In the genomic region with DNA sequence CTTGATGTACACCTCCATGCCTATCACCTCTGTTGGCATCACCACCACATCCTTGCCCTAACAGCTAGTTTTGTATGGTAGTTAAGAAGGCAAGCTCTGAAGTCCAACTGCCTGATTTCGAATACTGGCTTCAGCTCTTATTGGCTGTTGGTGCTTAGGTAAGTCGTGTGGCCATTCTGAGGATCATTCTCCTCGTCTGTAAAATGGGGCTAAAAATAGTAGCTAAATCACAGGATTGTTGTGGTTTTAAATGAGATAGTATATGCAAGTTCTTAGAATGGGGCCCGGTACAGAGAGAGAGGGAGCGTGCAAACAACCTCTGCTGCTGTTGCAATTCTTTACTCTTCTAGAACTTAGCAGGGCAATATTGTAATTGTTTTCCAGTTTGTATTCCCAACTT, we compare ENCODE assay signal across 21 cellular contexts. TPM values are rescaled to one million over a fixed set of nuclear protein-coding genes. Genes with fewer than 3 reads are reported as not detected.
DNase-seq lines count a peak whose midpoint lies in the region; ATAC-seq, FAIRE-seq and TF ChIP-seq lines count a peak whose summit lies in the region.
"Had no signal": no experiment of that assay in that cellular context is flagged by ENCODE, and none has a peak within 500 bp of the region (broad histone marks: within the 10 kb centered on the region; RNA-seq: fewer than 3 reads in every experiment).

No MANE protein-coding gene starts in this region.

- WGBS in K562 (ENCODE audit: insufficient coverage, low coverage, missing lambda C conversion rate): 6% methylated on average over 5 of the region's 5 CpGs

- no peak for TF ChIP-seq CTCF in K562 (IDR thresholded peaks at IDR 0.05 in 2 of 3, conservative IDR thresholded peaks at IDR 0.05 in 1 of 3; ENCODE audit: insufficient read depth in 2 of 3, low read depth in 1 of 3, low read length in 3 of 3)

- POLR2A ChIA-PET in activated naive CD8-positive, alpha-beta T cell treated with anti-CD3 and anti-CD28 coated beads, Interleukin-2, amount 10 ng/mL, durations not matched to agents 7 days and 5 days (lab: Charles Lee): interaction anchor here (1.5 to 1.9 kb wide), 3 partner anchors 8 to 36 kb away, joined by 4 to 6 read pairs (median 5); no protein-coding TSS in a partner anchor
- POLR2A ChIA-PET in K562 (lab: Yijun Ruan, JAX): interaction anchor here (2.8 to 3.2 kb wide), 2 partner anchors 9 kb away, joined by 10 to 11 read pairs; no protein-coding TSS in a partner anchor

- H3K79me2 ChIP-seq in K562 (ENCODE audit: control insufficient read depth, insufficient read depth, low read length): no peaks in the 10 kb centered on the region

- H3K4me2 ChIP-seq in K562 (ENCODE audit: insufficient read depth, low read length): no peak overlapping the region
- H3K4me2 ChIP-seq: BLaER1, GM23338 had no signal

- peaks cover 3% of the 10 kb centered on the region for H3K27me3 Mint-ChIP-seq in activated CD4-positive, alpha-beta T cell treated with anti-CD3 and anti-CD28 coated beads, Interleukin-2, amount 10 ng/mL, durations not matched to agents 24 days and 14 days
- H3K27me3 Mint-ChIP-seq in activated naive CD8-positive, alpha-beta T cell treated with anti-CD3 and anti-CD28 coated beads, Interleukin-2, amount 10 ng/mL, durations not matched to agents 7 days and 5 days: no peaks in the 10 kb centered on the region
- no peaks in the 10 kb centered on the region for H3K27me3 Mint-ChIP-seq in activated naive CD8-positive, alpha-beta T cell treated with anti-CD3 and anti-CD28 coated beads for 36 hours

- TF ChIP-seq EP300 in K562 (IDR thresholded peaks at IDR 0.05; ENCODE audit: low read length): no peak

- in situ Hi-C loops in K562 (cut with MboI): no loop called here

- peak overlapping the region; percentile 44 for H3K4me3 Mint-ChIP-seq in activated CD4-positive, alpha-beta T cell treated with anti-CD3 and anti-CD28 coated beads, Interleukin-2, amount 10 ng/mL, durations not matched to agents 24 days and 14 days
- peak overlapping the region; percentile 8 for H3K4me3 Mint-ChIP-seq in activated naive CD8-positive, alpha-beta T cell treated with anti-CD3 and anti-CD28 coated beads, Interleukin-2, amount 10 ng/mL, durations not matched to agents 7 days and 5 days
- H3K4me3 Mint-ChIP-seq in activated naive CD8-positive, alpha-beta T cell treated with anti-CD3 and anti-CD28 coated beads for 36 hours: no peak overlapping the region
- no peak overlapping the region for H3K4me3 Mint-ChIP-seq in stimulated activated effector memory CD8-positive, alpha-beta T cell treated with anti-CD3 and anti-CD28 coated beads, Interleukin-12 subunit alpha, Interleukin-12 subunit beta, amount 100 ng/mL, for 72 hours
- H3K4me3 Mint-ChIP-seq: CD14-positive monocyte; CD4-positive, alpha-beta memory T cell; GM23338; HFFc6 had no signal

- H3K4me1 ChIP-seq in K562 (replicated peaks in 1 of 2; ENCODE audit: control insufficient read depth in 2 of 2, insufficient read depth in 2 of 2, low read length in 2 of 2): peaks cover 0 to 2% of the 10 kb centered on the region in 2 experiments; a peak in 2 of 5 replicates
- H3K4me1 ChIP-seq: BLaER1 had no signal

- no peak overlapping the region for H3K4me3 ChIP-seq in K562
- H3K4me3 ChIP-seq: BLaER1, GM23338 had no signal

- H3K4me1 Mint-ChIP-seq in activated CD4-positive, alpha-beta T cell treated with anti-CD3 and anti-CD28 coated beads, Interleukin-2, amount 10 ng/mL, durations not matched to agents 24 days and 14 days: peaks cover 21% of the 10 kb centered on the region
- H3K4me1 Mint-ChIP-seq in activated naive CD8-positive, alpha-beta T cell treated with anti-CD3 and anti-CD28 coated beads, Interleukin-2, amount 10 ng/mL, durations not matched to agents 7 days and 5 days: peaks cover 25% of the 10 kb centered on the region
- H3K4me1 Mint-ChIP-seq in activated naive CD8-positive, alpha-beta T cell treated with anti-CD3 and anti-CD28 coated beads for 36 hours: peaks cover 10% of the 10 kb centered on the region
- peaks cover 12% of the 10 kb centered on the region for H3K4me1 Mint-ChIP-seq in stimulated activated effector memory CD8-positive, alpha-beta T cell treated with anti-CD3 and anti-CD28 coated beads, Interleukin-12 subunit alpha, Interleukin-12 subunit beta, amount 100 ng/mL, for 72 hours
- H3K4me1 Mint-ChIP-seq: GM23338 had no signal

- H3K36me3 ChIP-seq in K562 (ENCODE audit: control insufficient read depth, insufficient read depth, low read length): no peaks in the 10 kb centered on the region
- H3K36me3 ChIP-seq: BLaER1 had no signal

- no peak for DNase-seq in activated CD4-positive, alpha-beta T cell treated with anti-CD3 and anti-CD28 coated beads, Interleukin-2, amount 10 ng/mL, durations not matched to agents 24 days and 14 days
- no peak for DNase-seq in activated CD4-positive, alpha-beta T cell treated with anti-CD3 and anti-CD28 coated beads, Interleukin-2, amount 50 U/mL, for 4 hours
- DNase-seq in activated naive CD8-positive, alpha-beta T cell treated with anti-CD3 and anti-CD28 coated beads, Interleukin-2, amount 10 ng/mL, durations not matched to agents 7 days and 5 days: no peak
- DNase-seq in activated naive CD8-positive, alpha-beta T cell treated with anti-CD3 and anti-CD28 coated beads for 36 hours: no peak
- DNase-seq in K562 (ENCODE audit: extremely low read depth in 1 of 4, low spot score in 3 of 4) (no peak), HT-29 (ENCODE audit: low spot score) (no peak)
- DNase-seq in stimulated activated effector memory CD8-positive, alpha-beta T cell treated with anti-CD3 and anti-CD28 coated beads, Interleukin-12 subunit alpha, Interleukin-12 subunit beta, amount 100 ng/mL, for 72 hours (ENCODE audit: low spot score in 2 of 2): no peak
- DNase-seq: 8988T; CD4-positive, alpha-beta memory T cell; DMS153; DMS79; GDM1; HCEC 1CT; HFFc6 had no signal

- H3K27me3 ChIP-seq in K562 (ENCODE audit: control insufficient read depth in 2 of 2, insufficient read depth in 2 of 2, low read length in 2 of 2): no peaks in the 10 kb centered on the region; a peak in 1 of 5 replicates
- H3K27me3 ChIP-seq: BLaER1 had no signal

- H4K20me1 ChIP-seq in K562 (replicated peaks; ENCODE audit: control insufficient read depth, insufficient read depth, low read length): no peaks in the 10 kb centered on the region
- H4K20me1 ChIP-seq: BLaER1 had no signal

- no peak overlapping the region for H3K27ac Mint-ChIP-seq in activated CD4-positive, alpha-beta T cell treated with anti-CD3 and anti-CD28 coated beads, Interleukin-2, amount 10 ng/mL, durations not matched to agents 24 days and 14 days
- H3K27ac Mint-ChIP-seq in activated naive CD8-positive, alpha-beta T cell treated with anti-CD3 and anti-CD28 coated beads, Interleukin-2, amount 10 ng/mL, durations not matched to agents 7 days and 5 days: no peak overlapping the region
- no peak overlapping the region for H3K27ac Mint-ChIP-seq in activated naive CD8-positive, alpha-beta T cell treated with anti-CD3 and anti-CD28 coated beads for 36 hours
- H3K27ac Mint-ChIP-seq in stimulated activated effector memory CD8-positive, alpha-beta T cell treated with anti-CD3 and anti-CD28 coated beads, Interleukin-12 subunit alpha, Interleukin-12 subunit beta, amount 100 ng/mL, for 72 hours: peak overlapping the region; percentile 33
- H3K27ac Mint-ChIP-seq: CD14-positive monocyte, GM23338, HFFc6 had no signal

- no TSS peak for BruUV-seq in K562 (replicated peaks; lab: Mats Ljungman, UMichigan)

- TF ChIP-seq POLR2A in K562 (conservative IDR thresholded peaks at IDR 0.05): no peak

- CTCF ChIA-PET in K562 (lab: Yijun Ruan, JAX; ENCODE audit: low intra/inter-chr PET ratio): no interaction called here

- FAIRE-seq in K562 (lab: Jason Lieb, UNC): no peak
- FAIRE-seq: GM12892, GM18507, H54 had no signal

- TF ChIP-seq RAD21 in K562 (CRISPR knock-in tag; conservative IDR thresholded peaks at IDR 0.05 in 1 of 2, IDR thresholded peaks at IDR 0.05 in 1 of 2): no peak

- H3K9me3 Mint-ChIP-seq in activated CD4-positive, alpha-beta T cell treated with anti-CD3 and anti-CD28 coated beads, Interleukin-2, amount 10 ng/mL, durations not matched to agents 24 days and 14 days: no peaks in the 10 kb centered on the region
- no peaks in the 10 kb centered on the region for H3K9me3 Mint-ChIP-seq in activated naive CD8-positive, alpha-beta T cell treated with anti-CD3 and anti-CD28 coated beads, Interleukin-2, amount 10 ng/mL, durations not matched to agents 7 days and 5 days
- H3K9me3 Mint-ChIP-seq in activated naive CD8-positive, alpha-beta T cell treated with anti-CD3 and anti-CD28 coated beads for 36 hours: no peaks in the 10 kb centered on the region
- no peaks in the 10 kb centered on the region for H3K9me3 Mint-ChIP-seq in stimulated activated effector memory CD8-positive, alpha-beta T cell treated with anti-CD3 and anti-CD28 coated beads, Interleukin-12 subunit alpha, Interleukin-12 subunit beta, amount 100 ng/mL, for 72 hours
- H3K9me3 Mint-ChIP-seq: CD4-positive, alpha-beta memory T cell; GM23338; HFFc6 had no signal

- H3K9ac ChIP-seq in K562 (ENCODE audit: insufficient read depth in 1 of 2, low read depth in 2 of 2, low read length in 2 of 2): no peak overlapping the region
- H3K9ac ChIP-seq: BLaER1 had no signal

- ATAC-seq in activated naive CD8-positive, alpha-beta T cell treated with anti-CD3 and anti-CD28 coated beads, Interleukin-2, amount 10 ng/mL, durations not matched to agents 7 days and 5 days (ENCODE audit: low read depth): peak; percentile 65
- ATAC-seq in K562 (no peak), HG02970 (IDR thresholded peaks at IDR 0.05; ENCODE audit: low FRiP score, unreplicated experiment) (no peak)
- ATAC-seq in stimulated activated effector memory CD8-positive, alpha-beta T cell treated with anti-CD3 and anti-CD28 coated beads, Interleukin-12 subunit alpha, Interleukin-12 subunit beta, amount 100 ng/mL, for 72 hours: no peak
- ATAC-seq: GM23338 had no signal

- H3K36me3 Mint-ChIP-seq in activated CD4-positive, alpha-beta T cell treated with anti-CD3 and anti-CD28 coated beads, Interleukin-2, amount 10 ng/mL, durations not matched to agents 24 days and 14 days (ENCODE audit: low read depth): no peaks in the 10 kb centered on the region
- peaks cover 2% of the 10 kb centered on the region for H3K36me3 Mint-ChIP-seq in activated naive CD8-positive, alpha-beta T cell treated with anti-CD3 and anti-CD28 coated beads, Interleukin-2, amount 10 ng/mL, durations not matched to agents 7 days and 5 days
- H3K36me3 Mint-ChIP-seq in activated naive CD8-positive, alpha-beta T cell treated with anti-CD3 and anti-CD28 coated beads for 36 hours: no peaks in the 10 kb centered on the region
- H3K36me3 Mint-ChIP-seq in stimulated activated effector memory CD8-positive, alpha-beta T cell treated with anti-CD3 and anti-CD28 coated beads, Interleukin-12 subunit alpha, Interleukin-12 subunit beta, amount 100 ng/mL, for 72 hours: no peaks in the 10 kb centered on the region
- H3K36me3 Mint-ChIP-seq: CD14-positive monocyte; CD4-positive, alpha-beta memory T cell had no signal

- H3K9me3 ChIP-seq in K562 (replicated peaks; ENCODE audit: control insufficient read depth, insufficient read depth, low read depth, low read length): no peaks in the 10 kb centered on the region
- H3K9me3 ChIP-seq: BLaER1 had no signal

- no peaks in the 10 kb centered on the region for H3K9me1 ChIP-seq in K562 (ENCODE audit: control insufficient read depth, insufficient read depth, low read length)

- H2AFZ ChIP-seq in K562 (ENCODE audit: low read depth, low read length): no peak overlapping the region
- H2AFZ ChIP-seq: GM23338 had no signal

- intact Hi-C loops in activated CD4-positive, alpha-beta T cell treated with anti-CD3 and anti-CD28 coated beads, Interleukin-2, amount 10 ng/mL, durations not matched to agents 24 days and 14 days (cut with micrococcal nuclease): no loop called here
- intact Hi-C loops in K562 (cut with micrococcal nuclease): no loop called here

- H3K27ac ChIP-seq in K562 (ENCODE audit: extremely low read depth, low read depth, low read length): no peak overlapping the region
- H3K27ac ChIP-seq: BLaER1 had no signal

RNA-seq across cellular contexts. Expression of gene SPOCD1, which starts 20.8 kb away (rescaled TPM):
- not detected in 2 replicates for total RNA-seq in activated CD4-positive, alpha-beta T cell treated with anti-CD3 and anti-CD28 coated beads, Interleukin-2, amount 10 ng/mL, durations not matched to agents 24 days and 14 days
- total RNA-seq in activated naive CD8-positive, alpha-beta T cell treated with anti-CD3 and anti-CD28 coated beads, Interleukin-2, amount 10 ng/mL, durations not matched to agents 7 days and 5 days: under 1 TPM; 0.34 to 0.36 TPM
- not detected for total RNA-seq in activated naive CD8-positive, alpha-beta T cell treated with anti-CD3 and anti-CD28 coated beads for 36 hours
- 1.5 and 3.2 TPM in 2 replicates for total RNA-seq in K562 (2011; cell fraction: chromatin; rRNA removed; ENCODE audit: low replicate concordance)
- total RNA-seq in K562 (2011; cell fraction: nucleolus; rRNA removed): 2.8 and 3.0 TPM in 2 replicates
- total RNA-seq in K562 (2011; cell fraction: nucleoplasm; rRNA removed): 3.4 and 4.1 TPM in 2 replicates
- total RNA-seq in K562 (2014; rRNA removed) (0.20 and 0.27 TPM in 2 replicates), K562 (2014; rRNA removed; fragmentation: Illumina TruSeq; extraction: Trizol) (0.16 and 0.36 TPM in 2 replicates), K562 (2015; rRNA removed; fragmentation: Illumina TruSeq; extraction: Trizol) (0.23 and 0.25 TPM in 2 replicates), K562 (2021) (0.22 and 0.71 TPM in 2 replicates)
- polyA plus RNA-seq in K562 (2011; rRNA removed) (0.39 and 0.63 TPM in 2 replicates), K562 (2014; fragmentation: Illumina TruSeq; extraction: Trizol) (0.19 and 0.42 TPM in 2 replicates), K562 (2014; fragmentation: Nextera tagmentation; extraction: Ambion mirVana) (under 1 TPM in 1 of 2 experiments, not detected in 1; 0.03 TPM), K562 (2014; rRNA removed) (0.25 and 0.46 TPM in 2 replicates)
- 0.31 and 0.60 TPM in 2 replicates for polyA plus RNA-seq in K562 (2011; cell fraction: cytosol; rRNA removed)
- polyA plus RNA-seq in K562 (2011; cell fraction: nucleus; rRNA removed): 1.6 and 2.8 TPM in 2 replicates
- 0.17 and 1.2 TPM in 2 replicates for polyA plus RNA-seq in K562 (2012)
- polyA minus RNA-seq in K562 (2011; rRNA and poly(A)+ RNA removed): 0.21 and 0.67 TPM in 2 replicates
- polyA minus RNA-seq in K562 (2011; cell fraction: cytosol; rRNA and poly(A)+ RNA removed): 0.38 TPM in 1 of 2 replicates, not detected in the other
- polyA minus RNA-seq in K562 (2011; cell fraction: nucleus; rRNA and poly(A)+ RNA removed): 1.00 and 1.9 TPM in 2 replicates
- 0.10 and 0.20 TPM in 2 replicates for total RNA-seq in HT-29 (2014; rRNA removed; shearing (Covaris generic))
- polyA plus RNA-seq: CD14-positive monocyte; CD4-positive, alpha-beta memory T cell had no signal

Comparison
In these comparisons a context has a peak if more than half of its experiments do, and no peak if none do; other contexts are left out.
1. H3K4me3 Mint-ChIP-seq: peak in activated CD4-positive, alpha-beta T cell treated with anti-CD3 and anti-CD28 coated beads, Interleukin-2, amount 10 ng/mL, durations not matched to agents 24 days and 14 days (single experiment) and activated naive CD8-positive, alpha-beta T cell treated with anti-CD3 and anti-CD28 coated beads, Interleukin-2, amount 10 ng/mL, durations not matched to agents 7 days and 5 days (single experiment); none in activated naive CD8-positive, alpha-beta T cell treated with anti-CD3 and anti-CD28 coated beads for 36 hours (single experiment) and stimulated activated effector memory CD8-positive, alpha-beta T cell treated with anti-CD3 and anti-CD28 coated beads, Interleukin-12 subunit alpha, Interleukin-12 subunit beta, amount 100 ng/mL, for 72 hours (single experiment).